21 cellular contexts compared by ENCODE assay signal in the genomic region with DNA sequence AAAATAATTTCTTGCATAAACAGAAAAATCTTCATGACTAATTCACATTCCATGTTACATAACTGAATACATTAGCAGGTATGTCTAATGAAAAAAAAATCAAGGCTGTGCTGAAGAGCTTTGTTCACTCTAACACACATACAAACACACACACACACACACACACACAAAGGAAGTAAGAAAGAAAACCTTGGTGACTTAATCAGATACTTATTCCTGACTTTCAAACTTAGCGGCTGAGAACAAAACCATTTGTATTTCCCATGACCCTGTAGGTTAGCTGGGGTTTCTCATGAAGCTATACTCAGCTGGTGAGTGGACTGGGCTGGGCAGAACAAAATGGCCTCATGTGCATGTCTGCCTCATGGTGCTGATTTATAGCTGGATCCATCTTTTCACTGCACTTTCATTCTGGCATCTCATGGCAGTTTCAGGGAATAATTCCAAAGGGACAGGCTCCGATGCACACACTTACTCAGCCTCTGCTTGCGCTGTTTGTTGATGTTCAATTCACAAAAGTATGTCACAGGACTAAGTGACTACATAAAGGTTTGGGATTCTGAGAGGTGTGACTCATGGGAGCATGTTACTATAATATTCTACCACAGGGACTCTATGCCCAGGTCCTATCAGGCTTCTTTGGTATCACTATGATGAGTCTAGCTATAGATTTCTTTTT.
DNase-seq lines count a peak whose midpoint lies in the region; ATAC-seq and TF ChIP-seq lines count a peak whose summit lies in the region.
"Had no signal": no experiment of that assay in that cellular context is flagged by ENCODE, and none has a peak within 500 bp of the region (broad histone marks: within the 10 kb centered on the region; RNA-seq: fewer than 3 reads in every experiment).

No MANE protein-coding gene starts in this region.

- no peak overlapping the region for H3K4me3 Mint-ChIP-seq in stimulated activated memory B cell treated with anti-CD40 and anti-IgM and Interleukin-4, amounts not matched to agents 10 μg/mL and 1 μg/mL and 100 μg/mL, for 72 hours
- no peak overlapping the region for H3K4me3 Mint-ChIP-seq in T-cell
- H3K4me3 Mint-ChIP-seq: activated naive CD8-positive, alpha-beta T cell; activated T-helper 17 cell treated with anti-CD3 and anti-CD28 coated beads, Interleukin-2, amount 50 U/mL, for 72 hours; brain; CD4-positive, alpha-beta memory T cell; neural crest cell had no signal

- H3K9ac ChIP-seq in fibroblast of lung (ENCODE audit: insufficient read depth, low read length): no peak overlapping the region
- H3K9ac ChIP-seq: KMS-11 had no signal

- H3K27me3 ChIP-seq in RWPE2 (ENCODE audit: insufficient read depth, poor library complexity, severe bottlenecking): no peaks in the 10 kb centered on the region
- H3K27me3 ChIP-seq in fibroblast of lung (ENCODE audit: control insufficient read depth, insufficient read depth, low read length): no peaks in the 10 kb centered on the region
- H3K27me3 ChIP-seq: colonic mucosa, heart left ventricle, sigmoid colon, uterus had no signal

- CTCF ChIA-PET in T-cell (lab: Charles Lee): no interaction called here

- no peaks in the 10 kb centered on the region for H3K79me2 ChIP-seq in fibroblast of lung (ENCODE audit: control insufficient read depth, insufficient read depth, low read length)

- H3K27ac Mint-ChIP-seq in stimulated activated memory B cell treated with anti-CD40 and anti-IgM and Interleukin-4, amounts not matched to agents 10 μg/mL and 1 μg/mL and 100 μg/mL, for 72 hours: no peak overlapping the region
- H3K27ac Mint-ChIP-seq in T-cell: no peak overlapping the region
- H3K27ac Mint-ChIP-seq: activated naive CD8-positive, alpha-beta T cell; activated T-helper 17 cell treated with anti-CD3 and anti-CD28 coated beads, Interleukin-2, amount 50 U/mL, for 72 hours; brain had no signal

- POLR2A ChIA-PET in T-cell (lab: Charles Lee): no interaction called here

- no peaks in the 10 kb centered on the region for H3K36me3 ChIP-seq in RWPE2 (ENCODE audit: low read depth)
- no peaks in the 10 kb centered on the region for H3K36me3 ChIP-seq in fibroblast of lung (ENCODE audit: control insufficient read depth, insufficient read depth, low read length)
- H3K36me3 ChIP-seq: colonic mucosa, heart left ventricle, left ventricle myocardium inferior, sigmoid colon, SJSA1, uterus had no signal

- H3K4me1 ChIP-seq in RWPE2 (ENCODE audit: insufficient read depth, poor library complexity, severe bottlenecking) (no peaks in the 10 kb centered on the region), fibroblast of lung (ENCODE audit: control insufficient read depth, extremely low read depth, insufficient read depth, low read length) (no peaks in the 10 kb centered on the region)
- H3K4me1 ChIP-seq: colonic mucosa, heart left ventricle, left ventricle myocardium inferior, sigmoid colon, SJSA1, uterus had no signal

- H2AFZ ChIP-seq in fibroblast of lung (ENCODE audit: low read length): no peak overlapping the region

- no peak for TF ChIP-seq CTCF in RWPE2 (IDR thresholded peaks at IDR 0.05; ENCODE audit: poor library complexity, severe bottlenecking)
- TF ChIP-seq CTCF in fibroblast of lung (conservative IDR thresholded peaks at IDR 0.05 in 1 of 2, IDR thresholded peaks at IDR 0.05 in 1 of 2; ENCODE audit: low read depth in 1 of 2, low read length in 2 of 2): no peak

- peak; percentile 59 for DNase-seq in HCEC 1CT
- DNase-seq in RWPE2 (ENCODE audit: low spot score): no peak
- DNase-seq in fibroblast of lung (ENCODE audit: low read depth in 2 of 2): peak; percentile 1 to 64
- DNase-seq in T-cell: no peak
- no peak for DNase-seq in stimulated activated CD4-positive, alpha-beta T cell treated with anti-CD3 and anti-CD28 coated beads, Interleukin-2, amount 100 ng/mL, for 48 hours
- DNase-seq in T-helper 2 cell: no peak
- DNase-seq: colonic mucosa, heart left ventricle, left ventricle myocardium inferior, NCI-H2081, sigmoid colon, uterus had no signal

- H3K27me3 Mint-ChIP-seq in stimulated activated memory B cell treated with anti-CD40 and anti-IgM and Interleukin-4, amounts not matched to agents 10 μg/mL and 1 μg/mL and 100 μg/mL, for 72 hours: no peaks in the 10 kb centered on the region
- H3K27me3 Mint-ChIP-seq in T-cell: no peaks in the 10 kb centered on the region
- H3K27me3 Mint-ChIP-seq: activated naive CD8-positive, alpha-beta T cell; activated T-helper 17 cell treated with anti-CD3 and anti-CD28 coated beads, Interleukin-2, amount 50 U/mL, for 72 hours; brain; CD4-positive, alpha-beta memory T cell had no signal

- H3K27ac ChIP-seq in RWPE2 (ENCODE audit: poor library complexity, severe bottlenecking) (no peak overlapping the region), fibroblast of lung (ENCODE audit: insufficient read depth, low read length) (no peak overlapping the region)
- H3K27ac ChIP-seq: colonic mucosa, heart left ventricle, KMS-11, left ventricle myocardium inferior, sigmoid colon, SJSA1, uterus had no signal

- ATAC-seq in RWPE2 (ENCODE audit: low read depth) (peak; percentile 45; the same call in 1 of the 3 replicates), T-cell (replicated peaks in 1 of 4) (no peak)
- peak; percentile 39 for ATAC-seq in stimulated activated memory B cell treated with anti-CD40 and anti-IgM and Interleukin-4, amounts not matched to agents 10 μg/mL and 1 μg/mL and 100 μg/mL, for 72 hours
- ATAC-seq: activated T-helper 17 cell treated with anti-CD3 and anti-CD28 coated beads, Interleukin-2, amount 50 U/mL, for 72 hours; GM12878; heart left ventricle had no signal

- no peaks in the 10 kb centered on the region for H3K9me3 Mint-ChIP-seq in stimulated activated memory B cell treated with anti-CD40 and anti-IgM and Interleukin-4, amounts not matched to agents 10 μg/mL and 1 μg/mL and 100 μg/mL, for 72 hours
- H3K9me3 Mint-ChIP-seq in T-cell: peaks cover 12 to 36% (median 18%) of the 10 kb centered on the region in 3 donors

- H3K4me3 ChIP-seq in RWPE2 (ENCODE audit: severe bottlenecking) (no peak overlapping the region), fibroblast of lung (replicated peaks in 1 of 4; ENCODE audit: control extremely low read depth in 1 of 4, insufficient read depth in 1 of 4, low read depth in 3 of 4, low read length in 4 of 4) (no peak overlapping the region)
- H3K4me3 ChIP-seq: colonic mucosa, GM12878, heart left ventricle, left ventricle myocardium inferior, sigmoid colon, SJSA1, uterus had no signal

- no peaks in the 10 kb centered on the region for H4K20me1 ChIP-seq in fibroblast of lung (ENCODE audit: control insufficient read depth, extremely low read depth, insufficient read depth, low read length)

- H3K4me1 Mint-ChIP-seq in stimulated activated memory B cell treated with anti-CD40 and anti-IgM and Interleukin-4, amounts not matched to agents 10 μg/mL and 1 μg/mL and 100 μg/mL, for 72 hours: no peaks in the 10 kb centered on the region
- no peaks in the 10 kb centered on the region for H3K4me1 Mint-ChIP-seq in T-cell
- H3K4me1 Mint-ChIP-seq: activated T-helper 17 cell treated with anti-CD3 and anti-CD28 coated beads, Interleukin-2, amount 50 U/mL, for 72 hours; brain; CD4-positive, alpha-beta memory T cell; neural crest cell had no signal

- no peak overlapping the region for H3K4me2 ChIP-seq in fibroblast of lung (ENCODE audit: extremely low read depth, insufficient read depth, low read length)
- H3K4me2 ChIP-seq: KMS-11 had no signal

- no peaks in the 10 kb centered on the region for H3K36me3 Mint-ChIP-seq in stimulated activated memory B cell treated with anti-CD40 and anti-IgM and Interleukin-4, amounts not matched to agents 10 μg/mL and 1 μg/mL and 100 μg/mL, for 72 hours
- no peaks in the 10 kb centered on the region for H3K36me3 Mint-ChIP-seq in T-cell
- H3K36me3 Mint-ChIP-seq: activated naive CD8-positive, alpha-beta T cell; CD4-positive, alpha-beta memory T cell had no signal

- H3K9me3 ChIP-seq in RWPE2 (ENCODE audit: severe bottlenecking) (no peaks in the 10 kb centered on the region), fibroblast of lung (ENCODE audit: control insufficient read depth, insufficient read depth, low read depth, low read length) (no peaks in the 10 kb centered on the region)
- H3K9me3 ChIP-seq: colonic mucosa, sigmoid colon, SJSA1, uterus had no signal

Comparison
In these comparisons a context has a peak if more than half of its experiments do, and no peak if none do; other contexts are left out.
1. DNase-seq: peak in HCEC 1CT (single experiment) and fibroblast of lung (2 of 2); none in RWPE2 (single experiment), T-cell (0 of 34), stimulated activated CD4-positive, alpha-beta T cell treated with anti-CD3 and anti-CD28 coated beads, Interleukin-2, amount 100 ng/mL, for 48 hours (0 of 2) and T-helper 2 cell (0 of 5).
2. ATAC-seq: peak in RWPE2 (single experiment) and stimulated activated memory B cell treated with anti-CD40 and anti-IgM and Interleukin-4, amounts not matched to agents 10 μg/mL and 1 μg/mL and 100 μg/mL, for 72 hours (single experiment); none in T-cell (0 of 4).